In genomic region chr19:23436318-23436717, GRCh38 we compare ENCODE assay signal across 15 cellular contexts. TPM values are rescaled to one million over a fixed set of nuclear protein-coding genes. Genes with fewer than 3 reads are reported as not detected.
DNase-seq lines count a peak whose midpoint lies in the region; ATAC-seq and TF ChIP-seq lines count a peak whose summit lies in the region.
"Had no signal": no experiment of that assay in that cellular context is flagged by ENCODE, and none has a peak within 500 bp of the region (broad histone marks: within the 10 kb centered on the region; RNA-seq: fewer than 3 reads in every experiment).

No MANE protein-coding gene starts in this region.

- H3K27ac Mint-ChIP-seq in stimulated activated effector memory CD8-positive, alpha-beta T cell treated with anti-CD3 and anti-CD28 coated beads, Interleukin-12 subunit alpha, Interleukin-12 subunit beta, amount 100 ng/mL, for 72 hours = no peak overlapping the region
- H3K27ac Mint-ChIP-seq: activated naive CD8-positive, alpha-beta T cell; nephron had no signal

- POLR2A ChIA-PET in Panc1 (lab: Charles Lee) = no interaction called here

- H3K27ac ChIP-seq in Panc1 (ENCODE audit: low read length) = no peak overlapping the region

- intact Hi-C loops in Panc1 (cut with micrococcal nuclease; ENCODE audit: unreplicated experiment) = no loop called here

- no peaks in the 10 kb centered on the region for H3K4me1 ChIP-seq in Panc1 (ENCODE audit: control insufficient read depth, insufficient read depth, low read length)

- H3K4me3 ChIP-seq in GM12875 (ENCODE audit: low read depth, low read length) = no peak overlapping the region
- no peak overlapping the region for H3K4me3 ChIP-seq in Panc1 (ENCODE audit: low read depth in 2 of 2, low read length in 2 of 2)
- H3K4me3 ChIP-seq in foreskin fibroblast (ENCODE audit: low read depth in 1 of 2, low read length in 2 of 2) = no peak overlapping the region

- peak; percentile 6 for DNase-seq in COLO668 (lab: John Stamatoyannopoulos, UW; ENCODE audit: unreplicated experiment)
- DNase-seq in Panc1 (ENCODE audit: low read depth, low spot score) = no peak
- no peak for DNase-seq in foreskin fibroblast
- DNase-seq in NCI-H2081 treated with DMSO at 0.1 percent for 48 hours (lab: John Stamatoyannopoulos, UW) = no peak
- no peak for DNase-seq in ecto neural progenitor cell (ENCODE audit: low spot score)
- DNase-seq in stimulated activated effector memory CD8-positive, alpha-beta T cell treated with anti-CD3 and anti-CD28 coated beads, Interleukin-12 subunit alpha, Interleukin-12 subunit beta, amount 100 ng/mL, for 72 hours (ENCODE audit: low spot score in 2 of 2) = no peak
- DNase-seq: dermis blood vessel endothelial cell, glutamatergic neuron, HCEC 1CT, NCI-H2171 had no signal

- no peaks in the 10 kb centered on the region for H3K36me3 Mint-ChIP-seq in stimulated activated effector memory CD8-positive, alpha-beta T cell treated with anti-CD3 and anti-CD28 coated beads, Interleukin-12 subunit alpha, Interleukin-12 subunit beta, amount 100 ng/mL, for 72 hours

- H3K9me3 ChIP-seq in Panc1 (ENCODE audit: control insufficient read depth, insufficient read depth, low read depth, low read length) = no peaks in the 10 kb centered on the region

- no peaks in the 10 kb centered on the region for H3K36me3 ChIP-seq in Panc1 (ENCODE audit: control insufficient read depth, insufficient read depth, low read length)

- in situ Hi-C loops in Panc1 (cut with HindIII; ENCODE audit: low pct_unique_long_range_greater_than_20kb, low sequenced_read_pairs) = no loop called here

- H3K27me3 ChIP-seq in Panc1 (ENCODE audit: control insufficient read depth, insufficient read depth, low read length) = no peaks in the 10 kb centered on the region

- no peak overlapping the region for H3K4me3 Mint-ChIP-seq in stimulated activated effector memory CD8-positive, alpha-beta T cell treated with anti-CD3 and anti-CD28 coated beads, Interleukin-12 subunit alpha, Interleukin-12 subunit beta, amount 100 ng/mL, for 72 hours
- H3K4me3 Mint-ChIP-seq: activated naive CD8-positive, alpha-beta T cell; nephron had no signal

- CTCF ChIA-PET in Panc1 (lab: Charles Lee) = no interaction called here

- peak; percentile 31; the same call in 1 of the 2 replicates for TF ChIP-seq CTCF in GM12875 (IDR thresholded peaks at IDR 0.05; ENCODE audit: borderline replicate concordance, insufficient read depth, low read depth, low read length)
- TF ChIP-seq CTCF in Panc1 (IDR thresholded peaks at IDR 0.05) = peak; percentile 36; the same call in 1 of the 2 replicates
- peak; percentile 18 for TF ChIP-seq CTCF in foreskin fibroblast (IDR thresholded peaks at IDR 0.05; ENCODE audit: low read depth, low read length)

- H3K9me3 Mint-ChIP-seq in stimulated activated effector memory CD8-positive, alpha-beta T cell treated with anti-CD3 and anti-CD28 coated beads, Interleukin-12 subunit alpha, Interleukin-12 subunit beta, amount 100 ng/mL, for 72 hours = peaks cover 43% of the 10 kb centered on the region

- ATAC-seq in Panc1 (no peak), HG03469 (IDR thresholded peaks at IDR 0.05; ENCODE audit: unreplicated experiment) (no peak)
- no peak for ATAC-seq in stimulated activated effector memory CD8-positive, alpha-beta T cell treated with anti-CD3 and anti-CD28 coated beads, Interleukin-12 subunit alpha, Interleukin-12 subunit beta, amount 100 ng/mL, for 72 hours
- ATAC-seq: left lobe of liver had no signal

- BruUV-seq in Panc1 (replicated peaks; lab: Mats Ljungman, UMichigan) = no TSS peak

- H3K4me1 Mint-ChIP-seq in stimulated activated effector memory CD8-positive, alpha-beta T cell treated with anti-CD3 and anti-CD28 coated beads, Interleukin-12 subunit alpha, Interleukin-12 subunit beta, amount 100 ng/mL, for 72 hours = no peaks in the 10 kb centered on the region
- H3K4me1 Mint-ChIP-seq: nephron had no signal

RNA-seq across cellular contexts. Expression of gene ZNF91, which starts 41.0 kb away (rescaled TPM):
- total RNA-seq in Panc1 (2021; ENCODE audit: unreplicated experiment) = 20.6 TPM
- polyA plus RNA-seq in Panc1 (2012; ENCODE audit: insufficient read length) = 7.1 TPM
